ENCODE assay signal across 1 cellular context in genomic region chr11:64762277-64762915, GRCh38.
A peak's percentile ranks its signal among the peaks of the same experiment; 100 is the strongest.
TF ChIP-seq lines count a peak whose summit lies in the region.

No MANE protein-coding gene starts in this region.

TF ChIP-seq in A549, 52 proteins besides CTCF, POLR2A, EP300 and RAD21 (continued from another document):
- no peak for TF ChIP-seq REST (IDR thresholded peaks at IDR 0.05)
- no peak for TF ChIP-seq CBX2 (IDR thresholded peaks at IDR 0.05; ENCODE audit: borderline replicate concordance, low read depth)
- no peak for TF ChIP-seq ESRRA (IDR thresholded peaks at IDR 0.05; ENCODE audit: borderline replicate concordance, low read length)
- TF ChIP-seq FOSB (CRISPR knock-in tag; IDR thresholded peaks at IDR 0.05) = peak; percentile 22; the same call in 1 of the 2 replicates
TF ChIP-seq in A549: peak in this region for 5.
